In the genomic region with DNA sequence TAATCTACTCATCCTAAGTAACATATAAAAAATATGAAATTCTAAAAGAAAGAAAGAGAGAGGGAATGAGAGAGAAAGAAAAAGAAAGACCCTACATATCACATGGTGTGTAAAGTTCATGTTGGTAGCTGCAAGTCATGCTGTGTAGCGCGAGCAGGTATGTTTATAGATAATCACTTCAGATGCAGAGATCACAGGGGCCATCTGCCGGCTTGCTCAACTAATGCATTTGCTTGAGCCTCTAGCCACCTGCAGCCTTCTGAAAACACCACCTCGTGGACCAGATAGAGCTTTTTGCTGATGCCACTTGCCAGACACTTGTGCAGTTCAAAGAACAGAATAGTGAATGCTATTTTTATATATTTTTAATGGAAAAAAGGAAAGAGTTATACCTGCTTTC, we compare ENCODE assay signal across 14 cellular contexts. TPM values are rescaled to one million over a fixed set of nuclear protein-coding genes. Genes with fewer than 3 reads are reported as not detected.
DNase-seq lines count a peak whose midpoint lies in the region; ATAC-seq and TF ChIP-seq lines count a peak whose summit lies in the region.
"Had no signal": no experiment of that assay in that cellular context is flagged by ENCODE, and none has a peak within 500 bp of the region (broad histone marks: within the 10 kb centered on the region; RNA-seq: fewer than 3 reads in every experiment).

No MANE protein-coding gene starts in this region.

- no peaks in the 10 kb centered on the region for H3K79me2 ChIP-seq in Karpas-422 (ENCODE audit: low read length)
- H3K79me2 ChIP-seq: parathyroid adenoma had no signal

- 0 out of 2 replicates have a peak, but pooled peaks cover under 1% of the 10 kb centered on the region for H3K36me3 ChIP-seq in Karpas-422 (ENCODE audit: insufficient read depth, low read length)
- H3K36me3 ChIP-seq: heart left ventricle had no signal

- H2AFZ ChIP-seq in Karpas-422 (ENCODE audit: low read length): no peak overlapping the region
- H2AFZ ChIP-seq: parathyroid adenoma had no signal

- TF ChIP-seq CTCF in glutamatergic neuron (IDR thresholded peaks at IDR 0.05; ENCODE audit: partially characterized antibody, unreplicated experiment): no peak

- H3K4me2 ChIP-seq in Karpas-422 (ENCODE audit: low read depth, low read length, poor library complexity, severe bottlenecking): no peak overlapping the region

- H3K27me3 ChIP-seq in Karpas-422 (ENCODE audit: low read length): no peaks in the 10 kb centered on the region

- no peak overlapping the region for H3K27ac ChIP-seq in Karpas-422 (ENCODE audit: low read length)
- H3K27ac ChIP-seq: heart left ventricle, parathyroid adenoma had no signal

- H3K9me3 ChIP-seq in Karpas-422 (ENCODE audit: low read length): peaks cover 42% of the 10 kb centered on the region
- H3K9me3 ChIP-seq: heart left ventricle had no signal

- no peak overlapping the region for H3K4me3 ChIP-seq in Karpas-422 (ENCODE audit: low read length)
- H3K4me3 ChIP-seq: heart left ventricle had no signal

- H4K20me1 ChIP-seq in Karpas-422 (ENCODE audit: insufficient read depth, low read depth, low read length): no peaks in the 10 kb centered on the region

- no peaks in the 10 kb centered on the region for H3K4me1 Mint-ChIP-seq in glutamatergic neuron (ENCODE audit: low read depth, unreplicated experiment)
- H3K4me1 Mint-ChIP-seq: stimulated activated memory B cell treated with anti-CD40 and anti-IgM and Interleukin-4, amounts not matched to agents 10 μg/mL and 1 μg/mL and 100 μg/mL, for 72 hours had no signal

- H3K27me3 Mint-ChIP-seq in glutamatergic neuron (ENCODE audit: unreplicated experiment): no peaks in the 10 kb centered on the region
- H3K27me3 Mint-ChIP-seq: stimulated activated memory B cell treated with anti-CD40 and anti-IgM and Interleukin-4, amounts not matched to agents 10 μg/mL and 1 μg/mL and 100 μg/mL, for 72 hours had no signal

- no peak overlapping the region for H3K27ac Mint-ChIP-seq in glutamatergic neuron (ENCODE audit: unreplicated experiment)
- H3K27ac Mint-ChIP-seq: stimulated activated memory B cell treated with anti-CD40 and anti-IgM and Interleukin-4, amounts not matched to agents 10 μg/mL and 1 μg/mL and 100 μg/mL, for 72 hours had no signal

- no peaks in the 10 kb centered on the region for H3K36me3 Mint-ChIP-seq in glutamatergic neuron (ENCODE audit: unreplicated experiment)
- H3K36me3 Mint-ChIP-seq: stimulated activated memory B cell treated with anti-CD40 and anti-IgM and Interleukin-4, amounts not matched to agents 10 μg/mL and 1 μg/mL and 100 μg/mL, for 72 hours had no signal

- no peaks in the 10 kb centered on the region for H3K9me3 Mint-ChIP-seq in glutamatergic neuron (ENCODE audit: unreplicated experiment)
- H3K9me3 Mint-ChIP-seq: stimulated activated memory B cell treated with anti-CD40 and anti-IgM and Interleukin-4, amounts not matched to agents 10 μg/mL and 1 μg/mL and 100 μg/mL, for 72 hours had no signal

- no peak overlapping the region for H3K9ac ChIP-seq in Karpas-422 (ENCODE audit: low read length)
- H3K9ac ChIP-seq: parathyroid adenoma had no signal

- H3K4me3 Mint-ChIP-seq in glutamatergic neuron (ENCODE audit: unreplicated experiment): no peak overlapping the region
- H3K4me3 Mint-ChIP-seq: stimulated activated memory B cell treated with anti-CD40 and anti-IgM and Interleukin-4, amounts not matched to agents 10 μg/mL and 1 μg/mL and 100 μg/mL, for 72 hours had no signal

- ATAC-seq in HG02623 (IDR thresholded peaks at IDR 0.05; ENCODE audit: unreplicated experiment): no peak
- ATAC-seq: heart left ventricle; stimulated activated memory B cell treated with anti-CD40 and anti-IgM and Interleukin-4, amounts not matched to agents 10 μg/mL and 1 μg/mL and 100 μg/mL, for 72 hours had no signal

- H3K4me1 ChIP-seq in Karpas-422 (ENCODE audit: low read length): no peaks in the 10 kb centered on the region
- H3K4me1 ChIP-seq: heart left ventricle, parathyroid adenoma had no signal

- no peaks in the 10 kb centered on the region for H3K9me2 ChIP-seq in Karpas-422 (replicated peaks; ENCODE audit: insufficient read depth, low read length)

- peak; percentile 77 for DNase-seq in D341Med (ENCODE audit: low spot score)
- peak; percentile 71 for DNase-seq in NCI-H1092 (lab: John Stamatoyannopoulos, UW)
- DNase-seq in NCI-H82 (lab: John Stamatoyannopoulos, UW): peak; percentile 89
- peak; percentile 23 for DNase-seq in glutamatergic neuron
- no peak for DNase-seq in stimulated activated naive CD4-positive, alpha-beta T cell (lab: John Stamatoyannopoulos, UW)
- DNase-seq in Karpas-422: no peak
- DNase-seq in NOMO-1 (lab: John Stamatoyannopoulos, UW; ENCODE audit: unreplicated experiment in 2 of 2): no peak
- DNase-seq: activated T-cell treated with anti-CD3 and anti-CD28 coated beads, Interleukin-2, amount 50 U/mL, for 1 hour; heart left ventricle; Right ventricle myocardium superior; stimulated activated CD4-positive, alpha-beta T cell treated with anti-CD3 and anti-CD28 coated beads, Interleukin-1b, Interleukin-23, amount 100 ng/mL, for 48 hours had no signal

RNA-seq across cellular contexts. Expression of a gene that starts 37.6 kb away (rescaled TPM):
- total RNA-seq in glutamatergic neuron (ENCODE audit: unreplicated experiment): 1.6 TPM
- 0.14 TPM in 1 of 2 replicates, not detected in the other for total RNA-seq in Karpas-422 (2014; rRNA removed; shearing (Covaris generic); ENCODE audit: low replicate concordance)
- total RNA-seq: Right ventricle myocardium superior had no signal

Comparison
In these comparisons a context has a peak if more than half of its experiments do, and no peak if none do; other contexts are left out.
1. DNase-seq: peak in D341Med (single experiment), NCI-H1092 (single experiment), NCI-H82 (single experiment) and glutamatergic neuron (single experiment); none in stimulated activated naive CD4-positive, alpha-beta T cell (0 of 6), Karpas-422 (single experiment) and NOMO-1 (0 of 2).